ENCODE assay signal across 1 cellular context in the genomic region with DNA sequence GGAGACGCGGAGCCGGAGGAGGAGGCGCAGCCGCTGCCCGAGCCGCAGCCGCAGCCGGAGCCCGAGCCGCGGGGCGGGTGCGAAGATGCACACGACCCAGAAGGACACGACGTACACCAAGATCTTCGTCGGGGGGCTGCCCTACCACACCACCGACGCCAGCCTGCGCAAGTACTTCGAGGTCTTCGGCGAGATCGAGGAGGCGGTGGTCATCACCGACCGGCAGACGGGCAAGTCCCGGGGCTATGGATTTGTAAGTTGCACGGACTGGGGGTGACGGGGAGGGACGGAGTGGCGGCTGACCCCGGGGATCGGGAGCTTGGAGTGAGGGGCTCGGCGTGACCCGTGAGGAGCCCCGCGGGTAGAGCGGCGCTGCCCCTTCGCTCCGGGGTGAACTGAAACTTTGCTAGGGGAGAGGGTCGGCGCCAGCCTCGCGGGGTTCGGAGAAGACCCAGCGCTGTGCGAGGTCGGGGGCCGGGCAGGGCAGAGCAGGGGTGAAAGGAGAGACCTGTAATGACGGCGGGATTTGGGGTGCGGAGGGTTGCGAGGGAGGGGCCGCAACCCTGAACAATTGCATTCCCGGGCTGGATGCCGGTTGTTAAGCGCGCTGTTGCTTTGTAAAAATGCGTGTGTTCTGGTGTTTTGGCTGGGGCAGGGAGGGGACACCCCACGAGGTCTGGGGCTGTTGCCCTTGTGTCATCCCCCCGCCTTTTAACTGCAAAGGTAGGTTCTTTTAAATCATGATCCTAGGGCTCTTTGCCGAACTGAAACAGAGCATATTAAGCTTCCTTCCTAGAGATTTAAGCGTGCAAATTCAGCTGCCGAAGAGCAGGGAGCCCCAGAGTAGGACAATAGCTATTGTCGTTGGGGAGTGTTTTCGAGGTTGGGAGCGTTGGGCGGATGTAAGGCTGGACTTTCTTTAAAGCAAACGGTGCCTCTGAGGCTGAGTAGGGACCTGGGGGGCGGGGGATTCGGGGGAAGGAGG.
A peak's percentile ranks its signal among the peaks of the same experiment; 100 is the strongest.
TF ChIP-seq lines count a peak whose summit lies in the region.

No MANE protein-coding gene starts in this region.

TF ChIP-seq in H1, 55 proteins besides CTCF, POLR2A, EP300 and RAD21 (continued from another document):
- no peak for TF ChIP-seq TCF12 (IDR thresholded peaks at IDR 0.05; ENCODE audit: low read depth, low read length)
- TF ChIP-seq ASH2L (IDR thresholded peaks at IDR 0.05; ENCODE audit: low read length) = peak; percentile 21
- no peak for TF ChIP-seq GABPA (IDR thresholded peaks at IDR 0.05; ENCODE audit: borderline replicate concordance, insufficient read depth, low read length)
- 0 out of 2 replicates have a peak, but pooled peaks have one; percentile 21 for TF ChIP-seq TEAD4 (IDR thresholded peaks at IDR 0.05; ENCODE audit: low read depth, low read length)
- no peak for TF ChIP-seq NANOG (IDR thresholded peaks at IDR 0.05; ENCODE audit: insufficient read depth, low read depth, low read length, poor library complexity, severe bottlenecking)
- TF ChIP-seq, protein P1, sequence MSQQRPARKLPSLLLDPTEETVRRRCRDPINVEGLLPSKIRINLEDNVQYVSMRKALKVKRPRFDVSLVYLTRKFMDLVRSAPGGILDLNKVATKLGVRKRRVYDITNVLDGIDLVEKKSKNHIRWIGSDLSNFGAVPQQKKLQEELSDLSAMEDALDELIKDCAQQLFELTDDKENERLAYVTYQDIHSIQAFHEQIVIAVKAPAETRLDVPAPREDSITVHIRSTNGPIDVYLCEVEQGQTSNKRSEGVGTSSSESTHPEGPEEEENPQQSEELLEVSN (IDR thresholded peaks at IDR 0.05) = peak; percentile 18
- TF ChIP-seq EZH2 (IDR thresholded peaks at IDR 0.05; ENCODE audit: low read depth, low read length, severe bottlenecking) = peak; percentile 76
- TF ChIP-seq BACH1 (IDR thresholded peaks at IDR 0.05; ENCODE audit: low read length) = no peak
- TF ChIP-seq CTBP2 (IDR thresholded peaks at IDR 0.05; ENCODE audit: borderline replicate concordance, insufficient read depth, insufficient read length, low read length) = no peak
- TF ChIP-seq, protein P2, sequence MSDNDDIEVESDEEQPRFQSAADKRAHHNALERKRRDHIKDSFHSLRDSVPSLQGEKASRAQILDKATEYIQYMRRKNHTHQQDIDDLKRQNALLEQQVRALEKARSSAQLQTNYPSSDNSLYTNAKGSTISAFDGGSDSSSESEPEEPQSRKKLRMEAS (IDR thresholded peaks at IDR 0.05) = peak; percentile 42
- TF ChIP-seq KDM4A (IDR thresholded peaks at IDR 0.05; ENCODE audit: low read depth, low read length, severe bottlenecking) = peak; percentile 87
- no peak for TF ChIP-seq CBX5 (IDR thresholded peaks at IDR 0.05; ENCODE audit: low read depth, low read length)
- TF ChIP-seq PHF8 (conservative IDR thresholded peaks at IDR 0.05; ENCODE audit: low read depth, low read length) = no peak
